24 cellular contexts compared by ENCODE assay signal in genomic region chr3:194475978-194476377, GRCh38. TPM values are rescaled to one million over a fixed set of nuclear protein-coding genes. Genes with fewer than 3 reads are reported as not detected.
DNase-seq lines count a peak whose midpoint lies in the region; ATAC-seq and TF ChIP-seq lines count a peak whose summit lies in the region.
"Had no signal": no experiment of that assay in that cellular context is flagged by ENCODE, and none has a peak within 500 bp of the region (broad histone marks: within the 10 kb centered on the region; RNA-seq: fewer than 3 reads in every experiment).

No MANE protein-coding gene starts in this region.

- no peak overlapping the region for H3K4me3 ChIP-seq in MG63
- no peak overlapping the region for H3K4me3 ChIP-seq in stomach
- H3K4me3 ChIP-seq: BLaER1 treated with 17β-estradiol and CSF1 and Interleukin-3, amounts not matched to agents 10 nM and 100 nM; colonic mucosa had no signal

- H3K27me3 ChIP-seq in MG63, result no peaks in the 10 kb centered on the region
- no peaks in the 10 kb centered on the region for H3K27me3 ChIP-seq in stomach
- H3K27me3 ChIP-seq: BLaER1 treated with 17β-estradiol and CSF1 and Interleukin-3, amounts not matched to agents 10 nM and 100 nM; brain microvascular endothelial cell; colonic mucosa had no signal

- H3K36me3 Mint-ChIP-seq in activated CD8-positive, alpha-beta T cell treated with anti-CD3 and anti-CD28 coated beads for 36 hours (ENCODE audit: low read depth), result peaks cover 19% of the 10 kb centered on the region
- peaks cover 11% of the 10 kb centered on the region for H3K36me3 Mint-ChIP-seq in activated CD8-positive, alpha-beta T cell treated with anti-CD3 and anti-CD28 coated beads, Interleukin-2, amount 10 ng/mL, durations not matched to agents 7 days and 5 days (ENCODE audit: low read depth)
- H3K36me3 Mint-ChIP-seq: type B pancreatic cell had no signal

- CTCF ChIA-PET in activated CD8-positive, alpha-beta T cell treated with anti-CD3 and anti-CD28 coated beads for 36 hours (lab: Charles Lee), result interaction anchor here (1.4 kb wide), 1 partner anchor 119 kb away, joined by 4 read pairs; no protein-coding TSS in a partner anchor
- CTCF ChIA-PET in activated CD8-positive, alpha-beta T cell treated with anti-CD3 and anti-CD28 coated beads, Interleukin-2, amount 10 ng/mL, durations not matched to agents 7 days and 5 days (lab: Charles Lee), result interaction anchor here (1.1 kb wide), 1 partner anchor 10 kb away, joined by 4 read pairs; no protein-coding TSS in a partner anchor

- TF ChIP-seq EP300 in stomach (IDR thresholded peaks at IDR 0.05), result no peak

- no peak for TF ChIP-seq POLR2A in stomach (IDR thresholded peaks at IDR 0.05)

- H3K36me3 ChIP-seq in MG63, result peaks cover 45% of the 10 kb centered on the region
- peaks cover 0 to 8% (median 4%) of the 10 kb centered on the region in 4 donors for H3K36me3 ChIP-seq in stomach
- H3K36me3 ChIP-seq: colonic mucosa had no signal

- peaks cover 31% of the 10 kb centered on the region for H3K4me1 Mint-ChIP-seq in activated CD8-positive, alpha-beta T cell treated with anti-CD3 and anti-CD28 coated beads for 36 hours (ENCODE audit: low read depth)
- H3K4me1 Mint-ChIP-seq in activated CD8-positive, alpha-beta T cell treated with anti-CD3 and anti-CD28 coated beads, Interleukin-2, amount 10 ng/mL, durations not matched to agents 7 days and 5 days (ENCODE audit: low read depth), result peaks cover 18% of the 10 kb centered on the region

- no peak for DNase-seq in activated CD8-positive, alpha-beta T cell treated with anti-CD3 and anti-CD28 coated beads for 36 hours
- no peak for DNase-seq in activated CD8-positive, alpha-beta T cell treated with anti-CD3 and anti-CD28 coated beads, Interleukin-2, amount 10 ng/mL, durations not matched to agents 7 days and 5 days
- DNase-seq in MG63, result peak; percentile 58
- DNase-seq in dermis blood vessel endothelial cell, result peak; percentile 45
- peak; percentile 23 for DNase-seq in myocyte (ENCODE audit: low read depth)
- no peak for DNase-seq in stomach
- no peak for DNase-seq in activated CD8-positive, alpha-beta memory T cell treated with anti-CD3 and anti-CD28 coated beads, Interleukin-2, amount 50 U/mL, for 4 hours
- no peak for DNase-seq in activated CD4-positive, alpha-beta T cell treated with anti-CD3 and anti-CD28 coated beads for 4 hours
- DNase-seq: ACHN; activated gamma-delta T cell; activated naive CD8-positive, alpha-beta T cell treated with anti-CD3 and anti-CD28 coated beads, Interleukin-2, amount 50 U/mL, for 24 hours; brain microvascular endothelial cell; Calu3; H7; NCI-H1694 treated with DMSO at 0.1 percent for 48 hours; nephron progenitor cell; stimulated activated CD8-positive, alpha-beta memory T cell treated with anti-CD3 and anti-CD28 coated beads, Interleukin-4, amount 100 ng/mL, for 48 hours; T-helper 2 cell had no signal

- H3K27ac ChIP-seq in stomach, result no peak overlapping the region
- H3K27ac ChIP-seq: BLaER1 treated with 17β-estradiol and CSF1 and Interleukin-3, amounts not matched to agents 10 nM and 100 nM; brain microvascular endothelial cell; colonic mucosa; parathyroid adenoma had no signal

- H3K27me3 Mint-ChIP-seq in activated CD8-positive, alpha-beta T cell treated with anti-CD3 and anti-CD28 coated beads for 36 hours, result no peaks in the 10 kb centered on the region
- no peaks in the 10 kb centered on the region for H3K27me3 Mint-ChIP-seq in activated CD8-positive, alpha-beta T cell treated with anti-CD3 and anti-CD28 coated beads, Interleukin-2, amount 10 ng/mL, durations not matched to agents 7 days and 5 days (ENCODE audit: low read depth)
- H3K27me3 Mint-ChIP-seq: activated naive CD8-positive, alpha-beta T cell treated with anti-CD3 and anti-CD28 coated beads, Interleukin-2, amount 50 U/mL, for 24 hours; IgD-negative memory B cell; type B pancreatic cell had no signal

- POLR2A ChIA-PET in activated CD8-positive, alpha-beta T cell treated with anti-CD3 and anti-CD28 coated beads for 36 hours (lab: Charles Lee), result no interaction called here
- POLR2A ChIA-PET in activated CD8-positive, alpha-beta T cell treated with anti-CD3 and anti-CD28 coated beads, Interleukin-2, amount 10 ng/mL, durations not matched to agents 7 days and 5 days (lab: Charles Lee), result no interaction called here

- ATAC-seq in activated CD8-positive, alpha-beta T cell treated with anti-CD3 and anti-CD28 coated beads for 36 hours, result no peak
- ATAC-seq in activated CD8-positive, alpha-beta T cell treated with anti-CD3 and anti-CD28 coated beads, Interleukin-2, amount 10 ng/mL, durations not matched to agents 7 days and 5 days, result no peak
- ATAC-seq: activated naive CD8-positive, alpha-beta T cell treated with anti-CD3 and anti-CD28 coated beads, Interleukin-2, amount 50 U/mL, for 24 hours; sciatic nerve had no signal

- no peak for TF ChIP-seq CTCF in activated CD8-positive, alpha-beta T cell treated with anti-CD3 and anti-CD28 coated beads for 36 hours (IDR thresholded peaks at IDR 0.05)
- TF ChIP-seq CTCF in stomach (IDR thresholded peaks at IDR 0.05), result no peak

- H3K4me3 Mint-ChIP-seq in activated CD8-positive, alpha-beta T cell treated with anti-CD3 and anti-CD28 coated beads for 36 hours, result no peak overlapping the region
- no peak overlapping the region for H3K4me3 Mint-ChIP-seq in activated CD8-positive, alpha-beta T cell treated with anti-CD3 and anti-CD28 coated beads, Interleukin-2, amount 10 ng/mL, durations not matched to agents 7 days and 5 days
- H3K4me3 Mint-ChIP-seq: activated naive CD8-positive, alpha-beta T cell treated with anti-CD3 and anti-CD28 coated beads, Interleukin-2, amount 50 U/mL, for 24 hours; IgD-negative memory B cell; nephron progenitor cell; type B pancreatic cell had no signal

- intact Hi-C loops in activated CD8-positive, alpha-beta T cell treated with anti-CD3 and anti-CD28 coated beads for 36 hours (cut with micrococcal nuclease), result no loop called here
- intact Hi-C loops in stomach (cut with DNase I; ENCODE audit: low total_unique reads), result no loop called here

- WGBS in stomach, 5 donors, result 83 to 95% (median 88%) methylated on average over 4 of the region's 4 CpGs

- H3K27ac Mint-ChIP-seq in activated CD8-positive, alpha-beta T cell treated with anti-CD3 and anti-CD28 coated beads for 36 hours, result peak overlapping the region; percentile 63
- H3K27ac Mint-ChIP-seq in activated CD8-positive, alpha-beta T cell treated with anti-CD3 and anti-CD28 coated beads, Interleukin-2, amount 10 ng/mL, durations not matched to agents 7 days and 5 days, result no peak overlapping the region
- H3K27ac Mint-ChIP-seq: activated naive CD8-positive, alpha-beta T cell treated with anti-CD3 and anti-CD28 coated beads, Interleukin-2, amount 50 U/mL, for 24 hours; IgD-negative memory B cell had no signal

- H3K9me3 Mint-ChIP-seq in activated CD8-positive, alpha-beta T cell treated with anti-CD3 and anti-CD28 coated beads for 36 hours, result no peaks in the 10 kb centered on the region
- no peaks in the 10 kb centered on the region for H3K9me3 Mint-ChIP-seq in activated CD8-positive, alpha-beta T cell treated with anti-CD3 and anti-CD28 coated beads, Interleukin-2, amount 10 ng/mL, durations not matched to agents 7 days and 5 days (ENCODE audit: insufficient read depth)
- H3K9me3 Mint-ChIP-seq: activated naive CD8-positive, alpha-beta T cell treated with anti-CD3 and anti-CD28 coated beads, Interleukin-2, amount 50 U/mL, for 24 hours; IgD-negative memory B cell; nephron progenitor cell; type B pancreatic cell had no signal

- H3K4me1 ChIP-seq in stomach, result peaks cover 3 to 57% (median 35%) of the 10 kb centered on the region in 4 donors
- H3K4me1 ChIP-seq: colonic mucosa had no signal

- H3K9me3 ChIP-seq in MG63 (no peaks in the 10 kb centered on the region), stomach (no peaks in the 10 kb centered on the region)
- H3K9me3 ChIP-seq: BLaER1 treated with 17β-estradiol and CSF1 and Interleukin-3, amounts not matched to agents 10 nM and 100 nM; colonic mucosa had no signal

RNA-seq across cellular contexts. Expression of gene ATP13A3, which starts 10.8 kb away (rescaled TPM):
- 100 to 1,000 TPM; 101 to 110 TPM for total RNA-seq in activated CD8-positive, alpha-beta T cell treated with anti-CD3 and anti-CD28 coated beads for 36 hours
- 10 to 100 TPM; 63.9 to 66.8 TPM for total RNA-seq in activated CD8-positive, alpha-beta T cell treated with anti-CD3 and anti-CD28 coated beads, Interleukin-2, amount 10 ng/mL, durations not matched to agents 7 days and 5 days
- 76.9 and 103 TPM in 2 replicates for total RNA-seq in MG63 (2014; rRNA removed; shearing (Covaris generic); ENCODE audit: low replicate concordance)
- 145 and 196 TPM in 2 replicates for total RNA-seq in dermis blood vessel endothelial cell
- 202 and 213 TPM in 2 replicates for total RNA-seq in myocyte
- 26.9 TPM for polyA plus RNA-seq in myocyte (2012)
- total RNA-seq in stomach, result 100 to 1,000 TPM in 1 of 5 donors, 10 to 100 TPM in 4; 15.4 to 332 (median 33.0) TPM
- polyA plus RNA-seq in stomach, result 10 to 100 TPM; 11.2 to 11.9 (median 11.6) TPM

Comparison
In these comparisons a context has a peak if more than half of its experiments do, and no peak if none do; other contexts are left out.
1. DNase-seq: peak in MG63 (single experiment), dermis blood vessel endothelial cell (single experiment) and myocyte (single experiment); none in activated CD8-positive, alpha-beta T cell treated with anti-CD3 and anti-CD28 coated beads for 36 hours (single experiment), activated CD8-positive, alpha-beta T cell treated with anti-CD3 and anti-CD28 coated beads, Interleukin-2, amount 10 ng/mL, durations not matched to agents 7 days and 5 days (single experiment), stomach (single experiment), activated CD8-positive, alpha-beta memory T cell treated with anti-CD3 and anti-CD28 coated beads, Interleukin-2, amount 50 U/mL, for 4 hours (single experiment) and activated CD4-positive, alpha-beta T cell treated with anti-CD3 and anti-CD28 coated beads for 4 hours (0 of 2).